In genomic region chr1:28580706-28581530, GRCh38 we compare ENCODE assay signal across 8 cellular contexts. TPM values are rescaled to one million over a fixed set of nuclear protein-coding genes. Genes with fewer than 3 reads are reported as not detected.
DNase-seq lines count a peak whose midpoint lies in the region; TF ChIP-seq lines count a peak whose summit lies in the region.

No MANE protein-coding gene starts in this region.

- no peaks in the 10 kb centered on the region for H3K9me2 ChIP-seq in SK-N-SH

- H3K9ac ChIP-seq in SK-N-SH = peak overlapping the region; percentile 95

- peaks cover 30% of the 10 kb centered on the region for H3K79me2 ChIP-seq in SK-N-SH (ENCODE audit: insufficient read depth)

- H3K4me3 Mint-ChIP-seq in CD8-positive, alpha-beta memory T cell = peak overlapping the region; percentile 93 to 99 (median 98)
- H3K4me3 Mint-ChIP-seq in immature natural killer cell = peak overlapping the region; percentile 91 to 94 (median 93)

- peaks cover 36 to 55% (median 52%) of the 10 kb centered on the region in 3 donors for H3K4me1 Mint-ChIP-seq in CD8-positive, alpha-beta memory T cell
- H3K4me1 Mint-ChIP-seq in immature natural killer cell = peaks cover 37 to 51% of the 10 kb centered on the region in 2 donors

- in situ Hi-C loops in astrocyte of the spinal cord (cut with HindIII; ENCODE audit: low sequenced_read_pairs) = no loop called here

- no peak overlapping the region for H2AFZ ChIP-seq in SK-N-SH (ENCODE audit: low read depth)

- CTCF ChIA-PET in CD8-positive, alpha-beta memory T cell (lab: Charles Lee) = interaction anchor here (0.8 to 3.6 kb wide), 24 partner anchors 10 to 345 kb away, joined by 3 to 16 read pairs (median 6); partner anchors contain the start of genes ATP5IF1, GMEB1, RCC1 and RNU11
- CTCF ChIA-PET in SK-N-SH (lab: Yijun Ruan, JAX) = interaction anchor here (0.6 to 2.4 kb wide), 21 partner anchors 10 to 723 kb away, joined by 3 to 24 read pairs (median 4); no protein-coding TSS in a partner anchor

- TF ChIP-seq CTCF in SK-N-SH (IDR thresholded peaks at IDR 0.05) = peak; percentile 42
- peak; percentile 6 for TF ChIP-seq CTCF in astrocyte of the spinal cord (IDR thresholded peaks at IDR 0.05; ENCODE audit: low read depth, low read length)

- peak; percentile 6 to 78 (median 35) for DNase-seq in CD8-positive, alpha-beta memory T cell
- DNase-seq in HK-2 (ENCODE audit: unreplicated experiment) (peak; percentile 54), SK-N-SH (peak; percentile 73), astrocyte of the spinal cord (ENCODE audit: low read depth, low spot score) (peak; percentile 33), immature natural killer cell (peak in 2 of 3 donors; percentile 28), KG1 (lab: John Stamatoyannopoulos, UW) (no peak)
- DNase-seq in stimulated activated CD4-positive, alpha-beta T cell treated with anti-CD3 and anti-CD28 coated beads, Interleukin-12 subunit alpha, Interleukin-12 subunit beta, amount 100 ng/mL, for 48 hours (ENCODE audit: low read depth in 2 of 3, low spot score in 1 of 3) = peak in 2 of 3 donors; percentile 32 to 34

- H3K27ac ChIP-seq in CD8-positive, alpha-beta memory T cell (ENCODE audit: low read depth, low read length) = peak overlapping the region; percentile 89
- peak overlapping the region; percentile 65 to 75; a peak in 3 of 4 replicates for H3K27ac ChIP-seq in SK-N-SH (ENCODE audit: low read depth in 2 of 2, low read length in 1 of 2)

- TF ChIP-seq RAD21 in SK-N-SH (IDR thresholded peaks at IDR 0.05; ENCODE audit: low read length) = peak; percentile 41

- H3K27me3 Mint-ChIP-seq in CD8-positive, alpha-beta memory T cell = peaks cover 0 to 2% of the 10 kb centered on the region in 2 donors
- H3K27me3 Mint-ChIP-seq in immature natural killer cell (ENCODE audit: low read depth in 3 of 3) = peaks cover 2 to 11% (median 6%) of the 10 kb centered on the region in 3 donors

- peaks cover 9 to 57% (median 9%) of the 10 kb centered on the region in 3 donors for H3K36me3 Mint-ChIP-seq in CD8-positive, alpha-beta memory T cell
- H3K36me3 Mint-ChIP-seq in immature natural killer cell = peaks cover 4 to 28% (median 10%) of the 10 kb centered on the region in 3 donors

- peak overlapping the region; percentile 100 for H3K4me2 ChIP-seq in SK-N-SH

- H3K27me3 ChIP-seq in CD8-positive, alpha-beta memory T cell (ENCODE audit: insufficient read depth, low read length, poor library complexity, severe bottlenecking) = no peaks in the 10 kb centered on the region
- H3K27me3 ChIP-seq in SK-N-SH (ENCODE audit: insufficient read depth) = no peaks in the 10 kb centered on the region

- POLR2A ChIA-PET in CD8-positive, alpha-beta memory T cell (lab: Charles Lee) = interaction anchor here (0.8 to 3.9 kb wide), 30 partner anchors 9 to 807 kb away, joined by 3 to 59 read pairs (median 6); partner anchors contain the start of genes ATP5IF1, GMEB1, MED18 and RAB42
- POLR2A ChIA-PET in SK-N-SH (lab: Yijun Ruan, JAX) = interaction anchor here (0.5 to 3.6 kb wide), 48 partner anchors 10 to 601 kb away, joined by 3 to 59 read pairs (median 4); partner anchors contain the start of genes ATP5IF1, GMEB1, MED18 and PHACTR4

- peak overlapping the region; percentile 87 for H3K4me3 ChIP-seq in CD8-positive, alpha-beta memory T cell (ENCODE audit: low read length)
- H3K4me3 ChIP-seq in SK-N-SH (ENCODE audit: low read depth in 2 of 2, low read length in 1 of 2) (peak overlapping the region; percentile 77 to 100), astrocyte of the spinal cord (ENCODE audit: low read depth, low read length) (peak overlapping the region; percentile 88)

- H3K4me1 ChIP-seq in CD8-positive, alpha-beta memory T cell (ENCODE audit: insufficient read depth, low read length) = peaks cover 31% of the 10 kb centered on the region
- H3K4me1 ChIP-seq in SK-N-SH (ENCODE audit: control insufficient read depth in 1 of 2, insufficient read depth in 2 of 2, low read depth in 1 of 2, low read length in 1 of 2) = peaks cover 11 to 13% of the 10 kb centered on the region in 2 experiments; a peak in 3 of 4 replicates

- H3K9me3 Mint-ChIP-seq in CD8-positive, alpha-beta memory T cell = no peaks in the 10 kb centered on the region
- H3K9me3 Mint-ChIP-seq in immature natural killer cell = no peaks in the 10 kb centered on the region

- TF ChIP-seq POLR2A in GM19099 (IDR thresholded peaks at IDR 0.05; ENCODE audit: extremely low read depth, insufficient read length, low read depth) = peak; percentile 6

- peak overlapping the region; percentile 84 to 98 (median 94) for H3K27ac Mint-ChIP-seq in CD8-positive, alpha-beta memory T cell
- H3K27ac Mint-ChIP-seq in immature natural killer cell = peak overlapping the region; percentile 39 to 95 (median 80)

- H4K20me1 ChIP-seq in SK-N-SH (ENCODE audit: insufficient read depth) = peaks cover 31% of the 10 kb centered on the region

- no peaks in the 10 kb centered on the region for H3K9me3 ChIP-seq in CD8-positive, alpha-beta memory T cell (ENCODE audit: low read length)
- H3K9me3 ChIP-seq in SK-N-SH = no peaks in the 10 kb centered on the region

- under 1% methylated on average over 19 of the region's 26 CpGs for WGBS in SK-N-SH (ENCODE audit: low lambda C conversion rate)

- peaks cover 48% of the 10 kb centered on the region for H3F3A ChIP-seq in SK-N-SH (replicated peaks; ENCODE audit: insufficient read depth)

- peaks cover 34% of the 10 kb centered on the region for H3K36me3 ChIP-seq in CD8-positive, alpha-beta memory T cell (ENCODE audit: insufficient read depth, low read length)
- H3K36me3 ChIP-seq in SK-N-SH (replicated peaks in 1 of 2; ENCODE audit: control insufficient read depth in 1 of 2, insufficient read depth in 2 of 2, low read length in 1 of 2) = peaks cover 27 to 45% of the 10 kb centered on the region in 2 experiments

- TF ChIP-seq EP300 in SK-N-SH (IDR thresholded peaks at IDR 0.05; ENCODE audit: borderline replicate concordance in 1 of 2, low read depth in 1 of 2, low read length in 1 of 2) = no peak

TF ChIP-seq in SK-N-SH, 30 proteins besides CTCF, POLR2A, EP300 and RAD21:
- TF ChIP-seq CHD2 (IDR thresholded peaks at IDR 0.05; ENCODE audit: low read length, partially characterized antibody) (no peak), SMC3 (IDR thresholded peaks at IDR 0.05; ENCODE audit: low read depth, low read length) (no peak; the same call in 1 of the 2 replicates), NFIC (IDR thresholded peaks at IDR 0.05; ENCODE audit: borderline replicate concordance) (no peak), MAX (IDR thresholded peaks at IDR 0.05; ENCODE audit: low read depth) (no peak), USF2 (IDR thresholded peaks at IDR 0.05; ENCODE audit: borderline replicate concordance, low read depth, low read length) (no peak), RFX5 (IDR thresholded peaks at IDR 0.05; ENCODE audit: low read length) (no peak), IRF3 (IDR thresholded peaks at IDR 0.05; ENCODE audit: low read depth, low read length) (no peak), FOXJ3 (CRISPR knock-in tag; IDR thresholded peaks at IDR 0.05) (no peak), ELF1 (IDR thresholded peaks at IDR 0.05) (no peak), GATA2 (CRISPR knock-in tag; IDR thresholded peaks at IDR 0.05) (no peak)

RNA-seq across cellular contexts. Expression of gene RAB42, which starts 11.1 kb away (rescaled TPM):
- under 1 TPM; 0.35 to 0.47 TPM for total RNA-seq in CD8-positive, alpha-beta memory T cell
- not detected for polyA plus RNA-seq in CD8-positive, alpha-beta memory T cell
- polyA plus RNA-seq in SK-N-SH (2012; rRNA removed) = 4.6 and 5.5 TPM in 2 replicates
- 3.2 and 4.9 TPM in 2 replicates for polyA plus RNA-seq in SK-N-SH (2012; cell fraction: cytosol; rRNA removed)
- polyA plus RNA-seq in SK-N-SH (2012; cell fraction: nucleus; rRNA removed) = 1.4 and 1.5 TPM in 2 replicates
- polyA plus RNA-seq in immature natural killer cell = not detected

RNA-seq across cellular contexts. Expression of gene TRNAU1AP, which starts 28.0 kb away (rescaled TPM):
- 10 to 100 TPM; 46.0 to 49.6 TPM for total RNA-seq in CD8-positive, alpha-beta memory T cell
- polyA plus RNA-seq in CD8-positive, alpha-beta memory T cell = 26.6 TPM
- 25.8 and 31.2 TPM in 2 replicates for polyA plus RNA-seq in SK-N-SH (2012; rRNA removed)
- polyA plus RNA-seq in SK-N-SH (2012; cell fraction: cytosol; rRNA removed) = 26.7 and 28.3 TPM in 2 replicates
- polyA plus RNA-seq in SK-N-SH (2012; cell fraction: nucleus; rRNA removed) = 32.6 and 44.8 TPM in 2 replicates
- 10 to 100 TPM; 31.2 to 42.7 (median 37.8) TPM for polyA plus RNA-seq in immature natural killer cell
